Comparison of ENCODE assay signal across 24 cellular contexts in the genomic region with DNA sequence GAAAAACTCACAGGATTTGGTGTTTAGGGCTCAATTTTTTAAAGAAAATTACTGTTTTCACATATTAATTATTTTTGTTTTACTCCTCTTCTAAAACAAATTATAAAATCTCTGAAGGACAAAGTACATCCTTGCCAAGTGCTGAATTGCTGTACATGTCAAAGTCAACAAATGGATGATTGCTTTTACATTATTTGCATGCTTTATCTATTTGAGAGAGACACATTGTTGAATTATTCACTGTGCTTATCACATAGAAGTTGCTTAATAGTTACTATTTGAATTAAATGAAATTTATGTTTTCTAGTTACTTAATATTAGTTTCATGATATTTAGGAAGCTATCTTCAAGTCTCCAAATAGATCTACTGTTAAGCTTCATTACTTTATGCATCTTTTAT.
DNase-seq lines count a peak whose midpoint lies in the region; ATAC-seq, FAIRE-seq and TF ChIP-seq lines count a peak whose summit lies in the region.
"Had no signal": no experiment of that assay in that cellular context is flagged by ENCODE, and none has a peak within 500 bp of the region (broad histone marks: within the 10 kb centered on the region; RNA-seq: fewer than 3 reads in every experiment).

No MANE protein-coding gene starts in this region.

- no peak overlapping the region for H4K91ac ChIP-seq in IMR-90 (ENCODE audit: insufficient read depth, low read depth, low read length)

- peak overlapping the region; percentile 46; the same call in 1 of the 2 replicates for H2BK120ac ChIP-seq in IMR-90 (ENCODE audit: low read depth, low read length)

- DNase-seq in IMR-90 (no peak), astrocyte of the spinal cord (ENCODE audit: low read depth, low spot score) (peak; percentile 3), keratinocyte (ENCODE audit: low read depth, low spot score) (no peak), amniotic stem cell (lab: John Stamatoyannopoulos, UW) (no peak), dedifferentiated amniotic fluid mesenchymal stem cell (ENCODE audit: extremely low spot score) (no peak), foreskin keratinocyte (no peak)
- DNase-seq: activated CD8-positive, alpha-beta T cell treated with anti-CD3 and anti-CD28 coated beads, Interleukin-2, amount 10 ng/mL, durations not matched to agents 7 days and 5 days; C1 segment of cervical spinal cord; Caco-2; dorsolateral prefrontal cortex; head of caudate nucleus; left colon; mesendoderm; NCI-H1048; NCI-H1694 treated with DMSO at 0.1 percent for 48 hours; stimulated activated naive CD8-positive, alpha-beta T cell treated with anti-CD3 and anti-CD28 coated beads, Interleukin-15, Interleukin-2, amounts not matched to agents 100 U/mL and 50 U/mL, for 24 hours; T-helper 2 cell had no signal

- dilution Hi-C loops in IMR-90 (cut with HindIII; ENCODE audit: low sequenced_read_pairs, unreplicated experiment) (no loop called here), keratinocyte (cut with MboI; ENCODE audit: extremely low pct_ligation_motif_present, low sequenced_read_pairs) (no loop called here)

- intact Hi-C loops in IMR-90 (cut with micrococcal nuclease) = no loop called here

- no peak overlapping the region for H2AK5ac ChIP-seq in IMR-90 (ENCODE audit: low read depth, low read length)

- no peaks in the 10 kb centered on the region for H3K9me3 ChIP-seq in IMR-90 (ENCODE audit: control insufficient read depth, insufficient read depth, low read length)
- H3K9me3 ChIP-seq in keratinocyte (ENCODE audit: control insufficient read depth, low read depth, low read length) = no peaks in the 10 kb centered on the region
- H3K9me3 ChIP-seq: ascending aorta, Caco-2, neutrophil, thoracic aorta had no signal

- H2BK5ac ChIP-seq in IMR-90 (ENCODE audit: low read depth, low read length, poor library complexity, severe bottlenecking) = peak overlapping the region; percentile 65

- H3K79me1 ChIP-seq in IMR-90 (ENCODE audit: low read depth in 1 of 2, low read length in 2 of 2) = no peaks in the 10 kb centered on the region

- FAIRE-seq in keratinocyte (lab: Jason Lieb, UNC) = no peak
- FAIRE-seq: H1, urothelium cell line had no signal

- H3K56ac ChIP-seq in IMR-90 (ENCODE audit: extremely low read depth, insufficient read depth, low read length) = no peak overlapping the region

- no peaks in the 10 kb centered on the region; the same call in 1 of the 2 replicates for H3K9me1 ChIP-seq in IMR-90 (ENCODE audit: insufficient read depth, low read length)
- no peaks in the 10 kb centered on the region for H3K9me1 ChIP-seq in keratinocyte (ENCODE audit: control insufficient read depth, extremely low read depth, insufficient read depth, low read length)

- 0 out of 4 replicates have a peak overlapping the region, but pooled peaks of 1 of the 2 experiments have one; percentile 30 for H4K8ac ChIP-seq in IMR-90 (ENCODE audit: low read depth in 2 of 2, low read length in 2 of 2)

- TF ChIP-seq POLR2A in IMR-90 (IDR thresholded peaks at IDR 0.05; ENCODE audit: low read depth, low read length) = no peak

- CTCF ChIA-PET in IMR-90 (lab: Yijun Ruan, JAX) = no interaction called here

- no peak overlapping the region for H3K18ac ChIP-seq in IMR-90 (ENCODE audit: low read depth, low read length)

- H3K79me2 ChIP-seq in ACC112 (ENCODE audit: control insufficient read depth, insufficient read depth, low read length, unreplicated experiment) = no peaks in the 10 kb centered on the region
- H3K79me2 ChIP-seq in keratinocyte (ENCODE audit: control insufficient read depth, insufficient read depth, low read length) = no peaks in the 10 kb centered on the region

- H3K4me2 ChIP-seq in IMR-90 (ENCODE audit: low read depth, low read length) = no peak overlapping the region
- peak overlapping the region; percentile 39 for H3K4me2 ChIP-seq in keratinocyte (ENCODE audit: control insufficient read depth, extremely low read depth, insufficient read depth, low read depth, low read length)

- H2AFZ ChIP-seq in ACC112 (ENCODE audit: low read length, unreplicated experiment) (peak overlapping the region; percentile 64), IMR-90 (replicated peaks; ENCODE audit: low read length, poor library complexity) (no peak overlapping the region), keratinocyte (ENCODE audit: control insufficient read depth, low read length) (no peak overlapping the region)

- no peak overlapping the region for H4K5ac ChIP-seq in IMR-90 (ENCODE audit: low read depth, low read length)

- no peak for TF ChIP-seq CTCF in IMR-90 (conservative IDR thresholded peaks at IDR 0.05; ENCODE audit: low read depth, low read length)
- no peak for TF ChIP-seq CTCF in astrocyte of the spinal cord (IDR thresholded peaks at IDR 0.05; ENCODE audit: low read depth, low read length)
- TF ChIP-seq CTCF in keratinocyte (optimal IDR thresholded peaks at IDR 0.05 in 1 of 3, IDR thresholded peaks at IDR 0.05 in 1 of 3, conservative IDR thresholded peaks at IDR 0.05 in 1 of 3; ENCODE audit: extremely low read depth in 1 of 3, insufficient read depth in 2 of 3, low read length in 3 of 3) = no peak
- no peak for TF ChIP-seq CTCF in foreskin keratinocyte (conservative IDR thresholded peaks at IDR 0.05)

- POLR2A ChIA-PET in IMR-90 (lab: Charles Lee; ENCODE audit: unreplicated experiment) = no interaction called here

- peak overlapping the region; percentile 24; the same call in 1 of the 2 replicates for H3K4ac ChIP-seq in IMR-90 (ENCODE audit: low read depth, low read length)

- no peaks in the 10 kb centered on the region for H4K20me1 ChIP-seq in IMR-90 (ENCODE audit: insufficient read depth, low read length)
- no peaks in the 10 kb centered on the region for H4K20me1 ChIP-seq in keratinocyte (ENCODE audit: control insufficient read depth, extremely low read depth, insufficient read depth, low read length)

- no peak overlapping the region for H2AK9ac ChIP-seq in IMR-90 (replicated peaks; ENCODE audit: low read depth, low read length, poor library complexity)

- no peaks in the 10 kb centered on the region for H3K27me3 ChIP-seq in ACC112 (ENCODE audit: insufficient read depth, low read length)
- no peaks in the 10 kb centered on the region for H3K27me3 ChIP-seq in IMR-90 (ENCODE audit: control insufficient read depth, insufficient read depth, low read length)
- no peaks in the 10 kb centered on the region for H3K27me3 ChIP-seq in keratinocyte (ENCODE audit: control insufficient read depth, extremely low read depth, insufficient read depth, low read length)
- H3K27me3 ChIP-seq in foreskin keratinocyte = no peaks in the 10 kb centered on the region
- H3K27me3 ChIP-seq: ascending aorta, neutrophil had no signal

- no peak for ATAC-seq in IMR-90 (ENCODE audit: low read depth)
- no peak for ATAC-seq in HG02970 (IDR thresholded peaks at IDR 0.05; ENCODE audit: low FRiP score, unreplicated experiment)
- ATAC-seq in foreskin keratinocyte = no peak
- ATAC-seq: activated CD8-positive, alpha-beta T cell treated with anti-CD3 and anti-CD28 coated beads, Interleukin-2, amount 10 ng/mL, durations not matched to agents 7 days and 5 days; left colon; stimulated activated naive CD8-positive, alpha-beta T cell treated with anti-CD3 and anti-CD28 coated beads, Interleukin-15, Interleukin-2, amounts not matched to agents 100 U/mL and 50 U/mL, for 24 hours had no signal

- H3K4me3 ChIP-seq in ACC112 (ENCODE audit: low read depth, low read length) (no peak overlapping the region), IMR-90 (ENCODE audit: insufficient read depth, low read depth, low read length) (no peak overlapping the region), astrocyte of the spinal cord (ENCODE audit: low read depth, low read length) (no peak overlapping the region), keratinocyte (ENCODE audit: control insufficient read depth in 2 of 3, extremely low read depth in 1 of 3, insufficient read depth in 2 of 3, low read depth in 1 of 3, low read length in 3 of 3) (no peak overlapping the region)
- H3K4me3 ChIP-seq: ascending aorta, dorsolateral prefrontal cortex, thoracic aorta had no signal

- no peak overlapping the region for H3K14ac ChIP-seq in IMR-90 (replicated peaks; ENCODE audit: low read depth, low read length)

- H3K4me1 ChIP-seq in ACC112 (ENCODE audit: control insufficient read depth, insufficient read depth, low read length, unreplicated experiment) = peaks cover 55% of the 10 kb centered on the region
- H3K4me1 ChIP-seq in IMR-90 (ENCODE audit: control insufficient read depth, insufficient read depth, low read length) = peaks cover 14% of the 10 kb centered on the region
- peaks cover 20% of the 10 kb centered on the region for H3K4me1 ChIP-seq in keratinocyte (ENCODE audit: control insufficient read depth, extremely low read depth, insufficient read depth, low read length)
- peaks cover 14% of the 10 kb centered on the region for H3K4me1 ChIP-seq in foreskin keratinocyte
- H3K4me1 ChIP-seq: ascending aorta had no signal

- H3K36me3 ChIP-seq in ACC112 (ENCODE audit: insufficient read depth, low read length) = no peaks in the 10 kb centered on the region
- no peaks in the 10 kb centered on the region for H3K36me3 ChIP-seq in IMR-90 (ENCODE audit: control insufficient read depth, insufficient read depth, low read length)
- H3K36me3 ChIP-seq in keratinocyte (ENCODE audit: control insufficient read depth in 2 of 2, extremely low read depth in 1 of 2, insufficient read depth in 2 of 2, low read length in 2 of 2) = no peaks in the 10 kb centered on the region
- H3K36me3 ChIP-seq: ascending aorta, neutrophil, thoracic aorta had no signal

- H3K9ac ChIP-seq in IMR-90 (ENCODE audit: low read depth, low read length) = no peak overlapping the region
- H3K9ac ChIP-seq in keratinocyte (ENCODE audit: control insufficient read depth, extremely low read depth, insufficient read depth, low read length) = no peak overlapping the region

- no TSS peak for BruUV-seq in IMR-90 (replicated peaks; lab: Mats Ljungman, UMichigan)

- in situ Hi-C loops in IMR-90 (cut with MboI; ENCODE audit: low sequenced_read_pairs) (no loop called here), astrocyte of the spinal cord (cut with HindIII; ENCODE audit: low sequenced_read_pairs) (no loop called here)

- TF ChIP-seq RAD21 in IMR-90 (IDR thresholded peaks at IDR 0.05; ENCODE audit: low read length) = no peak

- H3K23ac ChIP-seq in IMR-90 (ENCODE audit: low read depth, low read length) = no peak overlapping the region

- H3K27ac ChIP-seq in ACC112 (ENCODE audit: low read depth, low read length) = peak overlapping the region; percentile 86
- H3K27ac ChIP-seq in IMR-90 (ENCODE audit: insufficient read depth, low read length) = no peak overlapping the region
- peak overlapping the region; percentile 13 for H3K27ac ChIP-seq in keratinocyte (ENCODE audit: control insufficient read depth, insufficient read depth, low read length)
- H3K27ac ChIP-seq in foreskin keratinocyte = no peak overlapping the region
- H3K27ac ChIP-seq: ascending aorta, dorsolateral prefrontal cortex, neutrophil, thoracic aorta had no signal

- peak overlapping the region; percentile 79; the same call in 1 of the 2 replicates for H2BK20ac ChIP-seq in IMR-90 (ENCODE audit: low read depth, low read length)

- no peak overlapping the region for H2BK15ac ChIP-seq in IMR-90 (ENCODE audit: low read depth, low read length)

Comparison
In these comparisons a context has a peak if more than half of its experiments do, and no peak if none do; other contexts are left out.
1. H3K27ac ChIP-seq: peak in ACC112 (single experiment) and keratinocyte (single experiment); none in IMR-90 (single experiment) and foreskin keratinocyte (single experiment).